ENCODE assay signal across 9 cellular contexts in genomic region chr9:35341585-35341984, GRCh38.
DNase-seq lines count a peak whose midpoint lies in the region; ATAC-seq and TF ChIP-seq lines count a peak whose summit lies in the region.
"Had no signal": no experiment of that assay in that cellular context is flagged by ENCODE, and none has a peak within 500 bp of the region (broad histone marks: within the 10 kb centered on the region; RNA-seq: fewer than 3 reads in every experiment).

No MANE protein-coding gene starts in this region.

- no peak overlapping the region for H2AK5ac ChIP-seq in IMR-90 (ENCODE audit: low read depth, low read length)

- H2BK15ac ChIP-seq in IMR-90 (ENCODE audit: low read depth, low read length) = peak overlapping the region; percentile 74; the same call in 1 of the 3 replicates

- H2AK9ac ChIP-seq in IMR-90 (replicated peaks; ENCODE audit: low read depth, low read length, poor library complexity) = no peak overlapping the region

- H3K27ac Mint-ChIP-seq in activated naive CD4-positive, alpha-beta T cell treated with anti-CD3 and anti-CD28 coated beads, Interleukin-2, amount 50 U/mL, for 72 hours = peak overlapping the region in 1 of 2 donors; percentile 39
- no peak overlapping the region for H3K27ac Mint-ChIP-seq in activated naive CD8-positive, alpha-beta T cell treated with anti-CD3 and anti-CD28 coated beads, Interleukin-2, amount 50 U/mL, for 24 hours

- peaks cover 6% of the 10 kb centered on the region for H3K27me3 Mint-ChIP-seq in activated naive CD8-positive, alpha-beta T cell treated with anti-CD3 and anti-CD28 coated beads, Interleukin-2, amount 50 U/mL, for 24 hours

- no peaks in the 10 kb centered on the region for H3K9me3 ChIP-seq in IMR-90 (ENCODE audit: control insufficient read depth, insufficient read depth, low read length)

- peaks cover 15% of the 10 kb centered on the region for H3K4me1 ChIP-seq in IMR-90 (ENCODE audit: control insufficient read depth, insufficient read depth, low read length)

- no peaks in the 10 kb centered on the region for H3K9me3 Mint-ChIP-seq in activated naive CD4-positive, alpha-beta T cell treated with anti-CD3 and anti-CD28 coated beads, Interleukin-2, amount 50 U/mL, for 72 hours
- H3K9me3 Mint-ChIP-seq in activated naive CD8-positive, alpha-beta T cell treated with anti-CD3 and anti-CD28 coated beads, Interleukin-2, amount 50 U/mL, for 24 hours = no peaks in the 10 kb centered on the region

- H3K4me2 ChIP-seq in IMR-90 (ENCODE audit: low read depth, low read length) = peak overlapping the region; percentile 53

- POLR2A ChIA-PET in IMR-90 (lab: Charles Lee; ENCODE audit: unreplicated experiment) = no interaction called here

- H3K9me1 ChIP-seq in IMR-90 (ENCODE audit: insufficient read depth, low read length) = peaks cover 11% of the 10 kb centered on the region

- H4K91ac ChIP-seq in IMR-90 (ENCODE audit: insufficient read depth, low read depth, low read length) = peak overlapping the region; percentile 78

- peak overlapping the region; percentile 48 for H3K18ac ChIP-seq in IMR-90 (ENCODE audit: low read depth, low read length)

- H2AFZ ChIP-seq in IMR-90 (replicated peaks; ENCODE audit: low read length, poor library complexity) = peak overlapping the region; percentile 87

- WGBS in IMR-90 (ENCODE audit: extremely low coverage in 2 of 2, insufficient read length in 1 of 2), 2 experiments = 0% methylated on average over 5 of the region's 5 CpGs; no CpG with 5 or more reads in 1 of the 2 experiments

- no peak overlapping the region for H3K4me3 Mint-ChIP-seq in activated naive CD8-positive, alpha-beta T cell treated with anti-CD3 and anti-CD28 coated beads, Interleukin-2, amount 50 U/mL, for 24 hours

- no peaks in the 10 kb centered on the region for H4K20me1 ChIP-seq in IMR-90 (ENCODE audit: insufficient read depth, low read length)

- in situ Hi-C loops in IMR-90 (cut with MboI; ENCODE audit: low sequenced_read_pairs) = no loop called here

- H3K23ac ChIP-seq in IMR-90 (ENCODE audit: low read depth, low read length) = peak overlapping the region; percentile 21; the same call in 1 of the 2 replicates

- TF ChIP-seq RAD21 in IMR-90 (IDR thresholded peaks at IDR 0.05; ENCODE audit: low read length) = no peak

- BruUV-seq in IMR-90 (replicated peaks; lab: Mats Ljungman, UMichigan) = no TSS peak

- peak overlapping the region; percentile 10 to 86; a peak in 3 of 4 replicates for H4K8ac ChIP-seq in IMR-90 (ENCODE audit: low read depth in 2 of 2, low read length in 2 of 2)

- peak overlapping the region; percentile 11 for H2BK5ac ChIP-seq in IMR-90 (ENCODE audit: low read depth, low read length, poor library complexity, severe bottlenecking)

- H3K4me3 ChIP-seq in IMR-90 (ENCODE audit: insufficient read depth, low read depth, low read length) = no peak overlapping the region

- peak overlapping the region; percentile 73 for H3K4ac ChIP-seq in IMR-90 (ENCODE audit: low read depth, low read length)

- no peaks in the 10 kb centered on the region for H3K36me3 Mint-ChIP-seq in activated naive CD4-positive, alpha-beta T cell treated with anti-CD3 and anti-CD28 coated beads, Interleukin-2, amount 50 U/mL, for 72 hours
- no peaks in the 10 kb centered on the region for H3K36me3 Mint-ChIP-seq in activated naive CD8-positive, alpha-beta T cell treated with anti-CD3 and anti-CD28 coated beads, Interleukin-2, amount 50 U/mL, for 24 hours (ENCODE audit: low read depth)

- no peak for TF ChIP-seq CTCF in IMR-90 (conservative IDR thresholded peaks at IDR 0.05; ENCODE audit: low read depth, low read length)

- H3K27me3 ChIP-seq in IMR-90 (ENCODE audit: control insufficient read depth, insufficient read depth, low read length) = no peaks in the 10 kb centered on the region

- H2BK20ac ChIP-seq in IMR-90 (ENCODE audit: low read depth, low read length) = peak overlapping the region; percentile 20; the same call in 1 of the 2 replicates

- TF ChIP-seq POLR2A in IMR-90 (IDR thresholded peaks at IDR 0.05; ENCODE audit: low read depth, low read length) = no peak

- H3K36me3 ChIP-seq in IMR-90 (ENCODE audit: control insufficient read depth, insufficient read depth, low read length) = no peaks in the 10 kb centered on the region

- H3K56ac ChIP-seq in IMR-90 (ENCODE audit: extremely low read depth, insufficient read depth, low read length) = no peak overlapping the region

- CTCF ChIA-PET in IMR-90 (lab: Yijun Ruan, JAX) = interaction anchor here (0.7 kb wide), 1 partner anchor 27 kb away, joined by 7 read pairs; no protein-coding TSS in a partner anchor

- intact Hi-C loops in IMR-90 (cut with micrococcal nuclease) = no loop called here

- DNase-seq in IMR-90 (peak; percentile 85), astrocyte of the hippocampus (ENCODE audit: low read depth, low spot score) (peak; percentile 16), iPS-NIHi11 (ENCODE audit: low spot score) (peak; percentile 26), stromal cell of bone marrow (ENCODE audit: low read depth) (peak; percentile 77), glomerular visceral epithelial cell (ENCODE audit: extremely low spot score) (no peak)
- DNase-seq in activated naive CD4-positive, alpha-beta T cell treated with anti-CD3 and anti-CD28 coated beads, Interleukin-2, amount 50 U/mL, for 72 hours (ENCODE audit: low spot score in 2 of 2) = no peak
- DNase-seq in activated naive CD8-positive, alpha-beta T cell treated with anti-CD3 and anti-CD28 coated beads, Interleukin-2, amount 50 U/mL, for 24 hours = no peak
- DNase-seq: effector memory CD4-positive, alpha-beta T cell had no signal

- H3K14ac ChIP-seq in IMR-90 (replicated peaks; ENCODE audit: low read depth, low read length) = peak overlapping the region; percentile 76

- peak overlapping the region; percentile 7; the same call in 1 of the 2 replicates for H3K9ac ChIP-seq in IMR-90 (ENCODE audit: low read depth, low read length)

- H2BK120ac ChIP-seq in IMR-90 (ENCODE audit: low read depth, low read length) = peak overlapping the region; percentile 53

- ATAC-seq in IMR-90 (ENCODE audit: low read depth) (peak; percentile 94), GM21390 (IDR thresholded peaks at IDR 0.05; ENCODE audit: unreplicated experiment) (no peak)
- ATAC-seq in activated naive CD4-positive, alpha-beta T cell treated with anti-CD3 and anti-CD28 coated beads, Interleukin-2, amount 50 U/mL, for 72 hours = no peak
- no peak for ATAC-seq in activated naive CD8-positive, alpha-beta T cell treated with anti-CD3 and anti-CD28 coated beads, Interleukin-2, amount 50 U/mL, for 24 hours

- H3K27ac ChIP-seq in IMR-90 (ENCODE audit: insufficient read depth, low read length) = peak overlapping the region; percentile 16; the same call in 1 of the 2 replicates

- dilution Hi-C loops in IMR-90 (cut with HindIII; ENCODE audit: low sequenced_read_pairs, unreplicated experiment) = no loop called here

- H4K5ac ChIP-seq in IMR-90 (ENCODE audit: low read depth, low read length) = peak overlapping the region; percentile 58

- H3K4me1 Mint-ChIP-seq in activated naive CD8-positive, alpha-beta T cell treated with anti-CD3 and anti-CD28 coated beads, Interleukin-2, amount 50 U/mL, for 24 hours = no peaks in the 10 kb centered on the region

- 0 out of 4 replicates have a peak, but pooled peaks cover 0 to 6% of the 10 kb centered on the region in 2 experiments for H3K79me1 ChIP-seq in IMR-90 (ENCODE audit: low read depth in 1 of 2, low read length in 2 of 2)

TF ChIP-seq in IMR-90, 13 proteins besides CTCF, POLR2A, EP300 and RAD21:
- TF ChIP-seq BHLHE40 (IDR thresholded peaks at IDR 0.05; ENCODE audit: low read depth, low read length) (peak; percentile 70; the same call in 1 of the 2 replicates), USF2 (IDR thresholded peaks at IDR 0.05; ENCODE audit: low read depth, low read length) (no peak), NFE2L2 (IDR thresholded peaks at IDR 0.05; ENCODE audit: low read depth, low read length) (peak; percentile 8; the same call in 1 of the 2 replicates), MXI1 (IDR thresholded peaks at IDR 0.05; ENCODE audit: borderline replicate concordance, low read depth, low read length) (0 out of 2 replicates have a peak, but pooled peaks have one; percentile 14), MAZ (IDR thresholded peaks at IDR 0.05; ENCODE audit: borderline replicate concordance, low read depth, low read length) (peak; percentile 24; the same call in 1 of the 2 replicates)

Comparison
In these comparisons a context has a peak if more than half of its experiments do, and no peak if none do; other contexts are left out.
1. DNase-seq: peak in IMR-90 (single experiment), astrocyte of the hippocampus (single experiment), iPS-NIHi11 (single experiment) and stromal cell of bone marrow (single experiment); none in activated naive CD4-positive, alpha-beta T cell treated with anti-CD3 and anti-CD28 coated beads, Interleukin-2, amount 50 U/mL, for 72 hours (0 of 2), activated naive CD8-positive, alpha-beta T cell treated with anti-CD3 and anti-CD28 coated beads, Interleukin-2, amount 50 U/mL, for 24 hours (single experiment) and glomerular visceral epithelial cell (single experiment).